6 cellular contexts compared by ENCODE assay signal in the genomic region with DNA sequence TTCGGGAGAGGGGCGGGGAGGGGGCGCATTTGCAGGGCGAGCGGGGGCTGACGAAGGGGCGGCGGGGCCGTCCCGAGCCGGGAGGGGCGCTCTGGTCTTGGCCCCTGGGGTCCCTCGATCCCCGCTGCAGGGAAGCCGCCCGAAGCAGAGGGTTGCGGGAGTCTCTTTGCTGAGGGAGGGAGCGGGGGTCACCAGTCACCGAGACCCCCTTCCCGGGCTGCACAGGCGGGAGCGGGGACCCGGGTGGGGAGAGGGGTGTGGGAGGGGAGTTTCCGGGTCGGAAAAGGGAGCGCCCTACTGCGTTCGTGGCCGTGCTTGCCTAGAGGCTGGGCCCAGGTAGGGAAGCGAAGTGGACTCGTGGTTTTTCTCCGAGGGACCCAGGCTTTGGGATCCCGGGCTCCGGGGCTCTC. TPM values are rescaled to one million over a fixed set of nuclear protein-coding genes. Genes with fewer than 3 reads are reported as not detected.
DNase-seq lines count a peak whose midpoint lies in the region; ATAC-seq and TF ChIP-seq lines count a peak whose summit lies in the region.

No MANE protein-coding gene starts in this region.

- H3K4me1 Mint-ChIP-seq in naive thymus-derived CD4-positive, alpha-beta T cell, result peaks cover 10 to 21% (median 13%) of the 10 kb centered on the region in 7 donors

- peak overlapping the region; percentile 87 for H3K27ac ChIP-seq in 22Rv1
- no peak overlapping the region for H3K27ac ChIP-seq in ascending aorta
- H3K27ac ChIP-seq in naive thymus-derived CD4-positive, alpha-beta T cell (ENCODE audit: low read depth, low read length), result peak overlapping the region; percentile 42

- POLR2A ChIA-PET in naive thymus-derived CD4-positive, alpha-beta T cell (lab: Charles Lee), result interaction anchor here (0.9 kb wide), 1 partner anchor 11 kb away, joined by 4 read pairs; a partner anchor contains a TSS

- ATAC-seq in HG02588 (IDR thresholded peaks at IDR 0.05; ENCODE audit: unreplicated experiment) (peak; percentile 17), GM19463 (IDR thresholded peaks at IDR 0.05; ENCODE audit: unreplicated experiment) (no peak)
- ATAC-seq in naive thymus-derived CD4-positive, alpha-beta T cell, result peak; percentile 12

- H3K27ac Mint-ChIP-seq in naive thymus-derived CD4-positive, alpha-beta T cell, result peak overlapping the region in 1 of 9 donors; percentile 72

- no peaks in the 10 kb centered on the region for H3K27me3 ChIP-seq in ascending aorta
- no peaks in the 10 kb centered on the region for H3K27me3 ChIP-seq in naive thymus-derived CD4-positive, alpha-beta T cell (ENCODE audit: control insufficient read depth in 2 of 2, insufficient read depth in 2 of 2, low read length in 2 of 2)

- CTCF ChIA-PET in naive thymus-derived CD4-positive, alpha-beta T cell (lab: Charles Lee), result interaction anchor here (1.1 kb wide), 1 partner anchor 11 kb away, joined by 6 read pairs; no protein-coding TSS in a partner anchor

- H3K9me3 ChIP-seq in ascending aorta, result no peaks in the 10 kb centered on the region
- no peaks in the 10 kb centered on the region for H3K9me3 ChIP-seq in naive thymus-derived CD4-positive, alpha-beta T cell (ENCODE audit: control insufficient read depth in 2 of 3, low read length in 3 of 3)

- DNase-seq in ascending aorta (ENCODE audit: low spot score in 2 of 2) (no peak), AG08395 (ENCODE audit: low spot score) (no peak)
- no peak for DNase-seq in naive thymus-derived CD4-positive, alpha-beta T cell

- intact Hi-C loops in ascending aorta (cut with DNase I), result loop anchor here (1.0 to 2.0 kb wide), 2 partner anchors 15 to 64 kb away; a partner anchor contains a TSS
- intact Hi-C loops in naive thymus-derived CD4-positive, alpha-beta T cell (cut with micrococcal nuclease), result loop anchor here (1.0 to 2.0 kb wide), 5 partner anchors 11 to 726 kb away; a partner anchor contains a TSS

- no peaks in the 10 kb centered on the region for H3K9me3 Mint-ChIP-seq in naive thymus-derived CD4-positive, alpha-beta T cell

- H3K4me3 Mint-ChIP-seq in naive thymus-derived CD4-positive, alpha-beta T cell, result peak overlapping the region in 9 of 10 donors; percentile 27 to 91 (median 84)

- H3K4me1 ChIP-seq in ascending aorta, result peaks cover 3% of the 10 kb centered on the region in 2 donors
- peaks cover 10% of the 10 kb centered on the region in 2 donors for H3K4me1 ChIP-seq in naive thymus-derived CD4-positive, alpha-beta T cell (ENCODE audit: control insufficient read depth in 2 of 2, insufficient read depth in 2 of 2, low read length in 2 of 2)

- peaks cover 2 to 19% (median 2%) of the 10 kb centered on the region in 5 donors for H3K27me3 Mint-ChIP-seq in naive thymus-derived CD4-positive, alpha-beta T cell

- TF ChIP-seq CTCF in 22Rv1 (IDR thresholded peaks at IDR 0.05), result 0 out of 2 replicates have a peak, but pooled peaks have one; percentile 11
- no peak for TF ChIP-seq CTCF in ascending aorta (IDR thresholded peaks at IDR 0.05)

- peak overlapping the region; percentile 73 to 87 for H3K4me3 ChIP-seq in ascending aorta
- H3K4me3 ChIP-seq in naive thymus-derived CD4-positive, alpha-beta T cell (ENCODE audit: low read length), result peak overlapping the region; percentile 62

- H3K36me3 ChIP-seq in ascending aorta, result peaks cover 8 to 29% of the 10 kb centered on the region in 2 donors
- peaks cover 0 to 22% (median 0%) of the 10 kb centered on the region in 3 experiments for H3K36me3 ChIP-seq in naive thymus-derived CD4-positive, alpha-beta T cell (ENCODE audit: control insufficient read depth in 2 of 3, insufficient read depth in 3 of 3, low read length in 3 of 3)

- peaks cover 0 to 26% (median 6%) of the 10 kb centered on the region in 5 donors for H3K36me3 Mint-ChIP-seq in naive thymus-derived CD4-positive, alpha-beta T cell

RNA-seq across cellular contexts. Expression of a gene that starts 0.4 kb away (rescaled TPM):
- total RNA-seq in ascending aorta, result 77.4 TPM
- total RNA-seq in naive thymus-derived CD4-positive, alpha-beta T cell, result 10 to 100 TPM in 1 of 5 experiments, 1 to 10 TPM in 4; 6.2 to 39.4 (median 8.3) TPM
- polyA plus RNA-seq in naive thymus-derived CD4-positive, alpha-beta T cell, result 1 to 10 TPM; 3.3 to 6.9 TPM

RNA-seq across cellular contexts. Expression of a gene that starts 10.7 kb away (rescaled TPM):
- not detected for total RNA-seq in ascending aorta
- total RNA-seq in naive thymus-derived CD4-positive, alpha-beta T cell, result under 1 TPM in 1 of 5 experiments, not detected in 4; 0.19 TPM
- polyA plus RNA-seq in naive thymus-derived CD4-positive, alpha-beta T cell, result not detected

RNA-seq across cellular contexts. Expression of a gene that starts 25.4 kb away (rescaled TPM):
- not detected for total RNA-seq in ascending aorta
- total RNA-seq in naive thymus-derived CD4-positive, alpha-beta T cell, result not detected
- polyA plus RNA-seq in naive thymus-derived CD4-positive, alpha-beta T cell, result not detected

RNA-seq across cellular contexts. Expression of a gene that starts 27.8 kb away (rescaled TPM):
- total RNA-seq in ascending aorta, result 1,267 TPM
- total RNA-seq in naive thymus-derived CD4-positive, alpha-beta T cell, result under 1 TPM in 3 of 5 experiments, not detected in 2; 0.08 to 0.56 (median 0.36) TPM
- polyA plus RNA-seq in naive thymus-derived CD4-positive, alpha-beta T cell, result not detected

RNA-seq across cellular contexts. Expression of a gene that starts 46.1 kb away (rescaled TPM):
- total RNA-seq in ascending aorta, result not detected
- total RNA-seq in naive thymus-derived CD4-positive, alpha-beta T cell, result not detected
- not detected for polyA plus RNA-seq in naive thymus-derived CD4-positive, alpha-beta T cell

Comparison
In these comparisons a context has a peak if more than half of its experiments do, and no peak if none do; other contexts are left out.
1. H3K27ac ChIP-seq: peak in 22Rv1 (single experiment) and naive thymus-derived CD4-positive, alpha-beta T cell (single experiment); none in ascending aorta (0 of 2).